9 cellular contexts compared by ENCODE assay signal in the genomic region with DNA sequence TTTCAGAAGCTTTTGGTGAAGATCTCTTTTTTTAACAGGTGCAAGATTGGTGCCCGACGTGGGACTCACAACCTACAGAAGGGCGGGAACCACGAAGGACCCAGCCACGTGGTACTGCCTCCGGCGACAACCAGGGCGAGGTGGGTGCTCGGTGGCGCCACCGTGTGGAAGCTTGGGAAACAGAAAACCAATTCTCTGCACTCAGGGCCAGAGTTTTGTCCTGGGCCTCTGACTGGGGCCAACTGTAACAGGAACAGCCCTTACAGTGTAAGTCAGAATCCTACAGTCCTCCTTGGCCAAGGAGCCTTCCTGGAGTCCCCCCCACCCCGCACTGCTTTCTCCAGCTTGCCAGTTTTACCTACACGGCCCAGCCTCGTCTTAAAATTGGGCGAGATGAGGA. TPM values are rescaled to one million over a fixed set of nuclear protein-coding genes. Genes with fewer than 3 reads are reported as not detected.
DNase-seq lines count a peak whose midpoint lies in the region; ATAC-seq, FAIRE-seq and TF ChIP-seq lines count a peak whose summit lies in the region.
"Had no signal": no experiment of that assay in that cellular context is flagged by ENCODE, and none has a peak within 500 bp of the region (broad histone marks: within the 10 kb centered on the region; RNA-seq: fewer than 3 reads in every experiment).

No MANE protein-coding gene starts in this region.

- no peaks in the 10 kb centered on the region for H3K9me3 Mint-ChIP-seq in activated T-helper 2 cell treated with anti-CD3 and anti-CD28 coated beads, Interferon-gamma antibody, Interleukin-2, Interleukin-4, amounts not matched to agents 10 μg/mL and 5 μg/mL and 100 μg/mL, durations not matched to agents 14 hours and 24 hours and 36 hours

- H3K36me3 ChIP-seq in Panc1 (ENCODE audit: control insufficient read depth, insufficient read depth, low read length) (no peaks in the 10 kb centered on the region), left ventricle myocardium inferior (no peaks in the 10 kb centered on the region)

- H3K4me1 ChIP-seq in Panc1 (ENCODE audit: control insufficient read depth, insufficient read depth, low read length) (no peaks in the 10 kb centered on the region), left ventricle myocardium inferior (no peaks in the 10 kb centered on the region)

- peak; percentile 74; the same call in 1 of the 2 replicates for ATAC-seq in Panc1
- ATAC-seq in GM21390 (IDR thresholded peaks at IDR 0.05; ENCODE audit: unreplicated experiment) = no peak

- H3K27me3 ChIP-seq in Panc1 (ENCODE audit: control insufficient read depth, insufficient read depth, low read length) = peaks cover 20% of the 10 kb centered on the region
- peaks cover 40% of the 10 kb centered on the region for H3K27me3 ChIP-seq in left ventricle myocardium inferior (ENCODE audit: low read depth)

- TF ChIP-seq CTCF in Panc1 (IDR thresholded peaks at IDR 0.05) = peak; percentile 84
- peak; percentile 48 for TF ChIP-seq CTCF in left ventricle myocardium inferior (IDR thresholded peaks at IDR 0.05; ENCODE audit: borderline replicate concordance)

- H3K4me1 Mint-ChIP-seq in activated T-helper 2 cell treated with anti-CD3 and anti-CD28 coated beads, Interferon-gamma antibody, Interleukin-2, Interleukin-4, amounts not matched to agents 10 μg/mL and 5 μg/mL and 100 μg/mL, durations not matched to agents 14 hours and 24 hours and 36 hours (ENCODE audit: low read depth) = peaks cover 3% of the 10 kb centered on the region

- in situ Hi-C loops in Panc1 (cut with HindIII; ENCODE audit: low pct_unique_long_range_greater_than_20kb, low sequenced_read_pairs) = no loop called here

- BruUV-seq in Panc1 (replicated peaks; lab: Mats Ljungman, UMichigan) = no TSS peak

- intact Hi-C loops in Panc1 (cut with micrococcal nuclease; ENCODE audit: unreplicated experiment) (loop anchor here (10.0 kb wide), 1 partner anchor 90 kb away; no protein-coding TSS in a partner anchor), left ventricle myocardium inferior (cut with micrococcal nuclease) (no loop called here)
- intact Hi-C loops in activated T-helper 2 cell treated with anti-CD3 and anti-CD28 coated beads, Interferon-gamma antibody, Interleukin-2, Interleukin-4, amounts not matched to agents 10 μg/mL and 5 μg/mL and 100 μg/mL, durations not matched to agents 14 hours and 24 hours and 36 hours (cut with micrococcal nuclease) = loop anchor here (10.0 kb wide), 1 partner anchor 50 kb away; a partner anchor contains a TSS

- POLR2A ChIA-PET in Panc1 (lab: Charles Lee) = no interaction called here

- H3K27ac ChIP-seq in Panc1 (ENCODE audit: low read length) (no peak overlapping the region), left ventricle myocardium inferior (replicated peaks) (no peak overlapping the region)

- CTCF ChIA-PET in Panc1 (lab: Charles Lee) = interaction anchor here (0.7 kb wide), 1 partner anchor 91 kb away, joined by 3 read pairs; no protein-coding TSS in a partner anchor

- no peaks in the 10 kb centered on the region for H3K36me3 Mint-ChIP-seq in activated T-helper 2 cell treated with anti-CD3 and anti-CD28 coated beads, Interferon-gamma antibody, Interleukin-2, Interleukin-4, amounts not matched to agents 10 μg/mL and 5 μg/mL and 100 μg/mL, durations not matched to agents 14 hours and 24 hours and 36 hours (ENCODE audit: low read depth)

- H3K4me3 ChIP-seq in Panc1 (ENCODE audit: low read depth in 2 of 2, low read length in 2 of 2) (no peak overlapping the region), left ventricle myocardium inferior (no peak overlapping the region)

- H3K9me3 ChIP-seq in Panc1 (ENCODE audit: control insufficient read depth, insufficient read depth, low read depth, low read length) = no peaks in the 10 kb centered on the region
- H3K9me3 ChIP-seq in left ventricle myocardium inferior (replicated peaks) = peaks cover 5% of the 10 kb centered on the region

- DNase-seq in GM18507 (ENCODE audit: extremely low spot score, insufficient read length, low read depth) = no peak
- DNase-seq in Panc1 (ENCODE audit: low read depth, low spot score) = peak; percentile 8
- peak; percentile 27 for DNase-seq in activated T-helper 2 cell treated with anti-CD3 and anti-CD28 coated beads, Interferon-gamma antibody, Interleukin-2, Interleukin-4, amounts not matched to agents 10 μg/mL and 5 μg/mL and 100 μg/mL, durations not matched to agents 14 hours and 24 hours and 36 hours (ENCODE audit: low spot score)
- peak; percentile 40 for DNase-seq in left ventricle myocardium inferior
- peak; percentile 65 for DNase-seq in stimulated activated CD4-positive, alpha-beta T cell treated with anti-CD3 and anti-CD28 coated beads, Interleukin-4, amount 100 ng/mL, for 1 hour
- DNase-seq in ureter (ENCODE audit: low spot score) = no peak

- peaks cover 7% of the 10 kb centered on the region for H3K27me3 Mint-ChIP-seq in activated T-helper 2 cell treated with anti-CD3 and anti-CD28 coated beads, Interferon-gamma antibody, Interleukin-2, Interleukin-4, amounts not matched to agents 10 μg/mL and 5 μg/mL and 100 μg/mL, durations not matched to agents 14 hours and 24 hours and 36 hours (ENCODE audit: low read depth)

- no peak overlapping the region for H3K4me3 Mint-ChIP-seq in activated T-helper 2 cell treated with anti-CD3 and anti-CD28 coated beads, Interferon-gamma antibody, Interleukin-2, Interleukin-4, amounts not matched to agents 10 μg/mL and 5 μg/mL and 100 μg/mL, durations not matched to agents 14 hours and 24 hours and 36 hours (ENCODE audit: low read depth)
- H3K4me3 Mint-ChIP-seq: activated naive CD8-positive, alpha-beta T cell; stimulated activated naive CD8-positive, alpha-beta T cell treated with anti-CD3 and anti-CD28 coated beads, Interleukin-15, Interleukin-2, amounts not matched to agents 100 ng/mL and 50 ng/mL, for 24 hours had no signal

- FAIRE-seq in GM18507 (lab: Jason Lieb, UNC) = peak; percentile 38

- no peak overlapping the region for H3K27ac Mint-ChIP-seq in activated T-helper 2 cell treated with anti-CD3 and anti-CD28 coated beads, Interferon-gamma antibody, Interleukin-2, Interleukin-4, amounts not matched to agents 10 μg/mL and 5 μg/mL and 100 μg/mL, durations not matched to agents 14 hours and 24 hours and 36 hours
- H3K27ac Mint-ChIP-seq: activated naive CD8-positive, alpha-beta T cell; stimulated activated naive CD8-positive, alpha-beta T cell treated with anti-CD3 and anti-CD28 coated beads, Interleukin-15, Interleukin-2, amounts not matched to agents 100 ng/mL and 50 ng/mL, for 24 hours had no signal

RNA-seq across cellular contexts. Expression of a gene that starts 11.6 kb away (rescaled TPM):
- not detected for total RNA-seq in Panc1 (2021; ENCODE audit: unreplicated experiment)
- not detected for polyA plus RNA-seq in Panc1 (2012; ENCODE audit: insufficient read length)
- total RNA-seq in activated T-helper 2 cell treated with anti-CD3 and anti-CD28 coated beads, Interferon-gamma antibody, Interleukin-2, Interleukin-4, amounts not matched to agents 10 μg/mL and 5 μg/mL and 100 μg/mL, durations not matched to agents 14 hours and 24 hours and 36 hours = not detected in 2 replicates
- not detected for total RNA-seq in left ventricle myocardium inferior
- total RNA-seq in ureter = not detected

RNA-seq across cellular contexts. Expression of a gene that starts 13.9 kb away (rescaled TPM):
- total RNA-seq in Panc1 (2021; ENCODE audit: unreplicated experiment) (not detected), left ventricle myocardium inferior (26.6 TPM), ureter (31.6 TPM)
- polyA plus RNA-seq in Panc1 (2012; ENCODE audit: insufficient read length) = not detected
- total RNA-seq in activated T-helper 2 cell treated with anti-CD3 and anti-CD28 coated beads, Interferon-gamma antibody, Interleukin-2, Interleukin-4, amounts not matched to agents 10 μg/mL and 5 μg/mL and 100 μg/mL, durations not matched to agents 14 hours and 24 hours and 36 hours = not detected in 2 replicates

RNA-seq across cellular contexts. Expression of a gene that starts 29.3 kb away (rescaled TPM):
- total RNA-seq in Panc1 (2021; ENCODE audit: unreplicated experiment) (not detected), left ventricle myocardium inferior (2.3 TPM), ureter (not detected)
- not detected for polyA plus RNA-seq in Panc1 (2012; ENCODE audit: insufficient read length)
- total RNA-seq in activated T-helper 2 cell treated with anti-CD3 and anti-CD28 coated beads, Interferon-gamma antibody, Interleukin-2, Interleukin-4, amounts not matched to agents 10 μg/mL and 5 μg/mL and 100 μg/mL, durations not matched to agents 14 hours and 24 hours and 36 hours = not detected in 2 replicates

RNA-seq across cellular contexts. Expression of a gene that starts 47.1 kb away (rescaled TPM):
- total RNA-seq in Panc1 (2021; ENCODE audit: unreplicated experiment) (0.44 TPM), left ventricle myocardium inferior (62.2 TPM), ureter (151 TPM)
- not detected for polyA plus RNA-seq in Panc1 (2012; ENCODE audit: insufficient read length)
- total RNA-seq in activated T-helper 2 cell treated with anti-CD3 and anti-CD28 coated beads, Interferon-gamma antibody, Interleukin-2, Interleukin-4, amounts not matched to agents 10 μg/mL and 5 μg/mL and 100 μg/mL, durations not matched to agents 14 hours and 24 hours and 36 hours = not detected in 2 replicates

RNA-seq across cellular contexts. Expression of a gene that starts 55.7 kb away (rescaled TPM):
- total RNA-seq in Panc1 (2021; ENCODE audit: unreplicated experiment) = not detected
- not detected for polyA plus RNA-seq in Panc1 (2012; ENCODE audit: insufficient read length)
- total RNA-seq in activated T-helper 2 cell treated with anti-CD3 and anti-CD28 coated beads, Interferon-gamma antibody, Interleukin-2, Interleukin-4, amounts not matched to agents 10 μg/mL and 5 μg/mL and 100 μg/mL, durations not matched to agents 14 hours and 24 hours and 36 hours = not detected in 2 replicates
- total RNA-seq in left ventricle myocardium inferior = not detected
- not detected for total RNA-seq in ureter

Comparison
In these comparisons a context has a peak if more than half of its experiments do, and no peak if none do; other contexts are left out.
1. DNase-seq: peak in Panc1 (single experiment), activated T-helper 2 cell treated with anti-CD3 and anti-CD28 coated beads, Interferon-gamma antibody, Interleukin-2, Interleukin-4, amounts not matched to agents 10 μg/mL and 5 μg/mL and 100 μg/mL, durations not matched to agents 14 hours and 24 hours and 36 hours (single experiment), left ventricle myocardium inferior (single experiment) and stimulated activated CD4-positive, alpha-beta T cell treated with anti-CD3 and anti-CD28 coated beads, Interleukin-4, amount 100 ng/mL, for 1 hour (single experiment); none in GM18507 (single experiment) and ureter (single experiment).
2. RNA of a gene that starts 13.9 kb away (total RNA-seq): 31.6 TPM in ureter (single experiment) and 26.6 TPM in left ventricle myocardium inferior (single experiment); not detected in Panc1 (single experiment) and not detected in activated T-helper 2 cell treated with anti-CD3 and anti-CD28 coated beads, Interferon-gamma antibody, Interleukin-2, Interleukin-4, amounts not matched to agents 10 μg/mL and 5 μg/mL and 100 μg/mL, durations not matched to agents 14 hours and 24 hours and 36 hours; every median in the first group is over 10 times any median in the second.